In genomic region chr7:69088185-69088584, GRCh38 we compare ENCODE assay signal across 35 cellular contexts.
A peak's percentile ranks its signal among the peaks of the same experiment; 100 is the strongest.
DNase-seq lines count a peak whose midpoint lies in the region; ATAC-seq, FAIRE-seq and TF ChIP-seq lines count a peak whose summit lies in the region.
"Had no signal": no experiment of that assay in that cellular context is flagged by ENCODE, and none has a peak within 500 bp of the region (broad histone marks: within the 10 kb centered on the region; RNA-seq: fewer than 3 reads in every experiment).

No MANE protein-coding gene starts in this region.

- no peaks in the 10 kb centered on the region for H3K27me3 Mint-ChIP-seq in T-helper 17 cell
- H3K27me3 Mint-ChIP-seq: B cell; CD4-positive, alpha-beta memory T cell; CD4-positive, alpha-beta T cell; CD4-positive, CD25-positive, alpha-beta regulatory T cell had no signal

- no peak overlapping the region for H4K91ac ChIP-seq in mesenchymal stem cell (ENCODE audit: low read length)

- no peak for TF ChIP-seq EP300 in K562 (IDR thresholded peaks at IDR 0.05; ENCODE audit: low read length)

- no peak for DNase-seq in K562 (ENCODE audit: extremely low read depth in 1 of 4, low spot score in 3 of 4)
- no peak for DNase-seq in activated effector memory CD4-positive, alpha-beta T cell treated with Interleukin-2 at 50 U/mL for 16 hours
- DNase-seq in mesenchymal stem cell = no peak
- DNase-seq in T-helper 17 cell = no peak
- DNase-seq: 8988T; ACHN; AML-193; BE2C; C1 segment of cervical spinal cord; Caco-2; Calu3; CD4-positive, alpha-beta memory T cell; CD4-positive, alpha-beta T cell; CD4-positive, CD25-positive, alpha-beta regulatory T cell; CD8-positive, alpha-beta memory T cell; CD8-positive, alpha-beta T cell; COR-L47; DMS 273 treated with DMSO at 0.1 percent for 48 hours; DMS153; DMS53; DMS79; DMS79 treated with DMSO at 0.1 percent for 48 hours; DND-41; EL had no signal

- H2BK12ac ChIP-seq in mesenchymal stem cell (ENCODE audit: low read length in 2 of 2) = no peak overlapping the region

- H3K4me2 ChIP-seq in K562 (ENCODE audit: insufficient read depth, low read length) (no peak overlapping the region), mesenchymal stem cell (ENCODE audit: low read length, poor library complexity, severe bottlenecking) (no peak overlapping the region)
- H3K4me2 ChIP-seq: A549; BLaER1; BLaER1 treated with 17β-estradiol and CSF1 and Interleukin-3, amounts not matched to agents 10 nM and 100 nM had no signal

- H3K4me1 ChIP-seq in HEK293 (ENCODE audit: control insufficient read depth, insufficient read depth, low read length) = no peaks in the 10 kb centered on the region
- H3K4me1 ChIP-seq in K562 (replicated peaks in 1 of 2; ENCODE audit: control insufficient read depth in 2 of 2, insufficient read depth in 2 of 2, low read length in 2 of 2) = no peaks in the 10 kb centered on the region
- no peaks in the 10 kb centered on the region for H3K4me1 ChIP-seq in mesenchymal stem cell (ENCODE audit: control insufficient read depth, insufficient read depth, low read depth, low read length)
- H3K4me1 ChIP-seq: A549; BE2C; BLaER1; BLaER1 treated with 17β-estradiol and CSF1 and Interleukin-3, amounts not matched to agents 10 nM and 100 nM; Caco-2 had no signal

- no peak overlapping the region for H3K23ac ChIP-seq in mesenchymal stem cell (ENCODE audit: low read length in 2 of 2)

- no peak overlapping the region for H2AK5ac ChIP-seq in mesenchymal stem cell (ENCODE audit: low read length, severe bottlenecking)

- no peaks in the 10 kb centered on the region for H3K36me3 Mint-ChIP-seq in T-helper 17 cell (ENCODE audit: low read depth)
- H3K36me3 Mint-ChIP-seq: CD14-positive monocyte; CD4-positive, alpha-beta memory T cell; CD4-positive, CD25-positive, alpha-beta regulatory T cell; CD8-positive, alpha-beta T cell had no signal

- H3K9me1 ChIP-seq in K562 (ENCODE audit: control insufficient read depth, insufficient read depth, low read length) = no peaks in the 10 kb centered on the region

- H3K27me3 ChIP-seq in K562 (ENCODE audit: control insufficient read depth in 2 of 2, insufficient read depth in 2 of 2, low read length in 2 of 2) (no peaks in the 10 kb centered on the region), mesenchymal stem cell (ENCODE audit: control insufficient read depth in 1 of 2, insufficient read depth in 1 of 2, low read length in 2 of 2) (no peaks in the 10 kb centered on the region)
- H3K27me3 ChIP-seq: BE2C; BLaER1; BLaER1 treated with 17β-estradiol and CSF1 and Interleukin-3, amounts not matched to agents 10 nM and 100 nM had no signal

- CTCF ChIA-PET in HEK293 (lab: Yijun Ruan, JAX) = no interaction called here
- CTCF ChIA-PET in K562 (lab: Yijun Ruan, JAX; ENCODE audit: low intra/inter-chr PET ratio) = no interaction called here

- H2AFZ ChIP-seq in K562 (ENCODE audit: low read depth, low read length) (no peak overlapping the region), mesenchymal stem cell (ENCODE audit: low read depth, low read length) (no peak overlapping the region)

- no peak overlapping the region for H2BK5ac ChIP-seq in mesenchymal stem cell (ENCODE audit: low read depth, low read length, poor library complexity, severe bottlenecking)

- H4K20me1 ChIP-seq in K562 (replicated peaks; ENCODE audit: control insufficient read depth, insufficient read depth, low read length) = no peaks in the 10 kb centered on the region
- H4K20me1 ChIP-seq: BLaER1; BLaER1 treated with 17β-estradiol and CSF1 and Interleukin-3, amounts not matched to agents 10 nM and 100 nM had no signal

- no peak overlapping the region for H3K27ac Mint-ChIP-seq in T-helper 17 cell
- H3K27ac Mint-ChIP-seq: B cell; CD14-positive monocyte; CD4-positive, alpha-beta T cell; CD4-positive, CD25-positive, alpha-beta regulatory T cell; CD8-positive, alpha-beta memory T cell; CD8-positive, alpha-beta T cell had no signal

- no peak overlapping the region for H3K4ac ChIP-seq in mesenchymal stem cell (ENCODE audit: low read depth in 1 of 2, low read length in 2 of 2)

- no peak overlapping the region for H3K4me3 Mint-ChIP-seq in T-helper 17 cell
- H3K4me3 Mint-ChIP-seq: B cell; CD14-positive monocyte; CD4-positive, alpha-beta T cell; CD4-positive, CD25-positive, alpha-beta regulatory T cell; CD8-positive, alpha-beta memory T cell; CD8-positive, alpha-beta T cell had no signal

- no peak overlapping the region for H3K9ac ChIP-seq in K562 (ENCODE audit: insufficient read depth in 1 of 2, low read depth in 2 of 2, low read length in 2 of 2)
- no peak overlapping the region for H3K9ac ChIP-seq in mesenchymal stem cell (ENCODE audit: low read length)
- H3K9ac ChIP-seq: BLaER1; BLaER1 treated with 17β-estradiol and CSF1 and Interleukin-3, amounts not matched to agents 10 nM and 100 nM had no signal

- in situ Hi-C loops in K562 (cut with MboI) = no loop called here

- no peaks in the 10 kb centered on the region for H3K4me1 Mint-ChIP-seq in T-helper 17 cell
- H3K4me1 Mint-ChIP-seq: B cell; CD14-positive monocyte; CD4-positive, alpha-beta memory T cell; CD4-positive, CD25-positive, alpha-beta regulatory T cell; CD8-positive, alpha-beta memory T cell had no signal

- ATAC-seq in K562 (no peak), T-helper 17 cell (no peak)
- ATAC-seq: A549; CD8-positive, alpha-beta T cell had no signal

- H2BK15ac ChIP-seq in mesenchymal stem cell (ENCODE audit: low read depth, poor library complexity, severe bottlenecking) = no peak overlapping the region

- no peak overlapping the region for H3K4me3 ChIP-seq in HEK293 (ENCODE audit: low read depth, low read length)
- no peak overlapping the region for H3K4me3 ChIP-seq in K562
- no peak overlapping the region for H3K4me3 ChIP-seq in mesenchymal stem cell (ENCODE audit: insufficient read depth in 1 of 2, low read depth in 1 of 2, low read length in 2 of 2)
- H3K4me3 ChIP-seq: A549; BLaER1; BLaER1 treated with 17β-estradiol and CSF1 and Interleukin-3, amounts not matched to agents 10 nM and 100 nM had no signal

- no peak overlapping the region for H3K18ac ChIP-seq in mesenchymal stem cell (ENCODE audit: low read depth in 1 of 2, low read length in 2 of 2)

- H3K9me3 ChIP-seq in HEK293 (ENCODE audit: control insufficient read depth, insufficient read depth, low read depth, low read length) (no peaks in the 10 kb centered on the region; the same call in 1 of the 2 replicates), K562 (replicated peaks; ENCODE audit: control insufficient read depth, insufficient read depth, low read depth, low read length) (no peaks in the 10 kb centered on the region; the same call in none of the 2 replicates), mesenchymal stem cell (ENCODE audit: control insufficient read depth, low read length) (peaks cover 3% of the 10 kb centered on the region), T-helper 17 cell (ENCODE audit: control insufficient read depth, low read length, poor library complexity, severe bottlenecking) (peaks cover 4% of the 10 kb centered on the region)
- H3K9me3 ChIP-seq: BE2C had no signal

- H2BK120ac ChIP-seq in mesenchymal stem cell (ENCODE audit: low read depth, low read length) = no peak overlapping the region

- H3K79me2 ChIP-seq in K562 (ENCODE audit: control insufficient read depth, insufficient read depth, low read length) = no peaks in the 10 kb centered on the region

- TF ChIP-seq CTCF in HEK293 (tag by site-specific recombination; IDR thresholded peaks at IDR 0.05) = no peak
- TF ChIP-seq CTCF in K562 (IDR thresholded peaks at IDR 0.05 in 2 of 3, conservative IDR thresholded peaks at IDR 0.05 in 1 of 3; ENCODE audit: insufficient read depth in 2 of 3, low read depth in 1 of 3, low read length in 3 of 3) = no peak

- H3K36me3 ChIP-seq in HEK293 (ENCODE audit: control insufficient read depth in 2 of 2, insufficient read depth in 1 of 2, low read length in 2 of 2) (no peaks in the 10 kb centered on the region), K562 (ENCODE audit: control insufficient read depth, insufficient read depth, low read length) (no peaks in the 10 kb centered on the region), mesenchymal stem cell (ENCODE audit: control insufficient read depth in 1 of 2, insufficient read depth in 2 of 2, low read depth in 1 of 2, low read length in 2 of 2) (no peaks in the 10 kb centered on the region)
- H3K36me3 ChIP-seq: BE2C; BLaER1; BLaER1 treated with 17β-estradiol and CSF1 and Interleukin-3, amounts not matched to agents 10 nM and 100 nM had no signal

- H3K14ac ChIP-seq in mesenchymal stem cell (ENCODE audit: low read length in 2 of 2) = no peak overlapping the region

- FAIRE-seq in K562 (lab: Jason Lieb, UNC) (no peak), colon (lab: Jason Lieb, UNC) (peak; percentile 31)
- FAIRE-seq: A204.1, A549, D721Med had no signal

- no peak for TF ChIP-seq POLR2A in K562 (conservative IDR thresholded peaks at IDR 0.05)

- BruUV-seq in K562 (replicated peaks; lab: Mats Ljungman, UMichigan) = no TSS peak

- H3K27ac ChIP-seq in HEK293 (ENCODE audit: extremely low read depth, low read depth, low read length) (no peak overlapping the region), K562 (ENCODE audit: extremely low read depth, low read depth, low read length) (no peak overlapping the region), mesenchymal stem cell (ENCODE audit: low read length, poor library complexity, severe bottlenecking) (no peak overlapping the region)
- H3K27ac ChIP-seq: 22Rv1; A549; BLaER1; BLaER1 treated with 17β-estradiol and CSF1 and Interleukin-3, amounts not matched to agents 10 nM and 100 nM; C4-2B had no signal

- no peak overlapping the region for H4K8ac ChIP-seq in mesenchymal stem cell (ENCODE audit: low read length)

- intact Hi-C loops in K562 (cut with micrococcal nuclease) = no loop called here

- no peaks in the 10 kb centered on the region for H3K79me1 ChIP-seq in mesenchymal stem cell (replicated peaks; ENCODE audit: low read length, poor library complexity, severe bottlenecking)

- POLR2A ChIA-PET in HEK293 (lab: Yijun Ruan, JAX) = no interaction called here
- POLR2A ChIA-PET in K562 (lab: Yijun Ruan, JAX) = no interaction called here

- TF ChIP-seq RAD21 in K562 (CRISPR knock-in tag; conservative IDR thresholded peaks at IDR 0.05 in 1 of 2, IDR thresholded peaks at IDR 0.05 in 1 of 2) = no peak

TF ChIP-seq in HEK293, 187 proteins besides CTCF, POLR2A, EP300 and RAD21:
- TF ChIP-seq ZBTB17 (tag by site-specific recombination; IDR thresholded peaks at IDR 0.05) = peak; percentile 23; the same call in 1 of the 2 replicates
- no peak for TF ChIP-seq ZNF274 (IDR thresholded peaks at IDR 0.05; ENCODE audit: low read length)
- TF ChIP-seq ZNF274 (tag by site-specific recombination; IDR thresholded peaks at IDR 0.05; ENCODE audit: borderline replicate concordance) = no peak

TF ChIP-seq in K562, 482 proteins besides CTCF, POLR2A, EP300 and RAD21:
- TF ChIP-seq DACH1 (IDR thresholded peaks at IDR 0.05; ENCODE audit: partially characterized antibody) (peak; percentile 93), HNRNPH1 (optimal IDR thresholded peaks at IDR 0.05; ENCODE audit: low read depth, low read length) (no peak)

Comparison
In these comparisons a context has a peak if more than half of its experiments do, and no peak if none do; other contexts are left out.
1. Of the 44 proteins assayed by ChIP-seq in both K562 and HEK293: peak only in K562: none; only in HEK293: ZBTB17; in both: none; in neither: 43.